Comparison of ENCODE assay signal across 8 cellular contexts in the genomic region with DNA sequence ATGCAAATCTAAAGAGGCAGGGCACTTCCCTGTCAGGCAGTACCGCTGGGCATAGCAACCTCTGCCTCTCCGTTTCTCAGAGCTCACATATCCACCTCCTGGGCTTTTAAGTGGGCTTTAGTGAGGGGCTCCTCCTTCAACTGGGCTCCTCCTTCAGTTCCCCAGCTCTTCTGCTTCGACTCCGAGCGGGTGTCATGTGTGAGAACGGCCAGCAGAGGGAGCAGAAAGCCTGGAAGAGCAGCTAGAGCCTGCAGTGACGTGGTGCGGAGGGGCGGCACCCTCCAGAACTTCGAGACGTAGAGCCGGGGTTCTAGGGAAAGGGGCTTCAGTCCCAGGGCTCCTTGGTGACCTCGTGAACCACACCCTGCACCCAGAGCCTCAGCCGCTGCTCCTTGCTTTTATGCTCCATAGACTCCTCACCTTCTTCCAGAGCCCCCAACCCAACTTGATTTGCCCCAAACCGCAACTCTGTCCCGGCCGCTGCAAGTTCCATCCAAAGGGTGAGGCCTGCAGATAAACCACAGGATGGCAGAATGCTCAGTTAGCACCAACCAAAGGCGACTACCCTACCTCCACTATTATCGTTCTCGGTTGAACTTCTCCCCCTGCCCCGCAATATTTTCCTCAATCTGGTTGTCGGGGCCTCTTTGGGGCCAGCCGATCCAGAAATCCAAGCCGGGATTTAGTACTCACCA. TPM values are rescaled to one million over a fixed set of nuclear protein-coding genes. Genes with fewer than 3 reads are reported as not detected.
DNase-seq lines count a peak whose midpoint lies in the region; FAIRE-seq and TF ChIP-seq lines count a peak whose summit lies in the region.

No MANE protein-coding gene starts in this region.

- H3T11ph ChIP-seq in H9 (ENCODE audit: low read length): no peak overlapping the region

- DNase-seq in G401 (ENCODE audit: low spot score): peak; percentile 94
- peak; percentile 99 for DNase-seq in H9
- peak; percentile 91 for DNase-seq in MG63
- peak; percentile 90 to 91 for DNase-seq in SHP77 (lab: John Stamatoyannopoulos, UW)
- peak; percentile 92 for DNase-seq in activated gamma-delta T cell treated with Interleukin-2 at 50 U/mL for 16 hours
- peak; percentile 82 to 83 for DNase-seq in frontal cortex (ENCODE audit: low spot score in 2 of 2)
- DNase-seq in stromal cell of bone marrow (ENCODE audit: low read depth): peak; percentile 89

- peaks cover 34% of the 10 kb centered on the region for H3K23me2 ChIP-seq in H9 (ENCODE audit: insufficient read length, low read depth, low read length, poor library complexity, severe bottlenecking)

- no peaks in the 10 kb centered on the region for H3K9me3 Mint-ChIP-seq in H9

- no peak overlapping the region for H3K56ac ChIP-seq in H9 (ENCODE audit: insufficient read length, low read depth, low read length)

- in situ Hi-C loops in G401 (cut with HindIII; ENCODE audit: low sequenced_read_pairs): no loop called here

- H3K4ac ChIP-seq in H9 (ENCODE audit: low read depth, low read length): no peak overlapping the region

- H2BK15ac ChIP-seq in H9 (ENCODE audit: low read depth, low read length): no peak overlapping the region

- H2AK5ac ChIP-seq in H9 (ENCODE audit: insufficient read length, low read length): no peak overlapping the region

- H2AFZ ChIP-seq in H9 (ENCODE audit: low read length): no peak overlapping the region
- H2AFZ ChIP-seq in neuron (ENCODE audit: low read depth, low read length): peak overlapping the region; percentile 66

- no peak overlapping the region for H4K5ac ChIP-seq in H9 (ENCODE audit: insufficient read length, low read depth, low read length)

- H3K4me1 Mint-ChIP-seq in H9: peaks cover 47 to 53% of the 10 kb centered on the region in 2 experiments

- peak overlapping the region; percentile 90 for H3K4me2 ChIP-seq in H9 (ENCODE audit: insufficient read depth, insufficient read length, low read length)

- H3K79me2 ChIP-seq in H9 (ENCODE audit: insufficient read depth, low read length): no peaks in the 10 kb centered on the region

- peaks cover 0 to 6% (median 0%) of the 10 kb centered on the region in 3 experiments; a peak in 3 of 7 replicates for H3K36me3 Mint-ChIP-seq in H9 (ENCODE audit: insufficient read depth in 1 of 3, low read depth in 3 of 3)

- H3K9me3 ChIP-seq in H9 (ENCODE audit: control insufficient read depth, low read depth, low read length): no peaks in the 10 kb centered on the region
- H3K9me3 ChIP-seq in MG63: no peaks in the 10 kb centered on the region
- H3K9me3 ChIP-seq in neuron (ENCODE audit: low read length): no peaks in the 10 kb centered on the region

- H3K4me3 Mint-ChIP-seq in H9: peak overlapping the region; percentile 91 to 99

- H3K14ac ChIP-seq in H9 (ENCODE audit: insufficient read depth, low read length): no peak overlapping the region; the same call in 1 of the 2 replicates

- no peak overlapping the region for H2BK5ac ChIP-seq in H9 (ENCODE audit: insufficient read length, low read length)

- no peak overlapping the region for H4K8ac ChIP-seq in H9 (replicated peaks; ENCODE audit: insufficient read length, low read depth, low read length)

- FAIRE-seq in frontal cortex (lab: Jason Lieb, UNC): no peak

- no peak overlapping the region for H3K9ac ChIP-seq in H9 (ENCODE audit: extremely low read depth, insufficient read length, low read length)

- H3K4me3 ChIP-seq in MG63: peak overlapping the region; percentile 51
- peak overlapping the region; percentile 52 for H3K4me3 ChIP-seq in neuron (ENCODE audit: low read length)

- no peak overlapping the region for H4K91ac ChIP-seq in H9 (ENCODE audit: insufficient read length, low read depth, low read length)

- no peaks in the 10 kb centered on the region for H3K27me3 ChIP-seq in H9 (ENCODE audit: insufficient read depth, low read length)
- peaks cover 10% of the 10 kb centered on the region for H3K27me3 ChIP-seq in MG63
- no peaks in the 10 kb centered on the region for H3K27me3 ChIP-seq in neuron (ENCODE audit: insufficient read depth, low read length)

- H2BK20ac ChIP-seq in H9 (ENCODE audit: low read depth, low read length, poor library complexity, severe bottlenecking): no peak overlapping the region

- H3K79me1 ChIP-seq in H9 (ENCODE audit: insufficient read depth, low read depth, low read length, poor library complexity, severe bottlenecking): no peaks in the 10 kb centered on the region

- peaks cover 19% of the 10 kb centered on the region for H3K27me3 Mint-ChIP-seq in H9 (ENCODE audit: low read depth)

- no peak overlapping the region for H2BK12ac ChIP-seq in H9 (ENCODE audit: insufficient read length, low read depth, low read length)

- no peak overlapping the region for H3K18ac ChIP-seq in H9 (ENCODE audit: insufficient read length, low read depth, low read length)

- H3K23ac ChIP-seq in H9 (ENCODE audit: insufficient read length, low read depth, low read length): no peak overlapping the region

- peak overlapping the region; percentile 59 for H3K27ac ChIP-seq in H9 (ENCODE audit: insufficient read length, low read depth, low read length)

- H3K27ac Mint-ChIP-seq in H9: peak overlapping the region; percentile 94 to 97 (median 97)

- H4K20me1 ChIP-seq in H9 (ENCODE audit: control insufficient read depth, insufficient read depth, insufficient read length): no peaks in the 10 kb centered on the region

- no peaks in the 10 kb centered on the region; the same call in 1 of the 2 replicates for H3K4me1 ChIP-seq in H9 (ENCODE audit: insufficient read depth, low read length)
- H3K4me1 ChIP-seq in neuron (ENCODE audit: insufficient read depth, low read length): peaks cover 31% of the 10 kb centered on the region

- TF ChIP-seq CTCF in H9 (conservative IDR thresholded peaks at IDR 0.05): peak; percentile 88

- no CpG with 5 or more reads among the region's 24 CpGs for WGBS in H9 (ENCODE audit: extremely low coverage, insufficient read length, low lambda C conversion rate)

- H2BK120ac ChIP-seq in H9 (ENCODE audit: low read depth, low read length, poor library complexity, severe bottlenecking): no peak overlapping the region

- H3K36me3 ChIP-seq in MG63: no peaks in the 10 kb centered on the region
- H3K36me3 ChIP-seq in neuron (ENCODE audit: insufficient read depth, low read length): no peaks in the 10 kb centered on the region

RNA-seq across cellular contexts. Expression of a gene that starts 0.4 kb away (rescaled TPM):
- 4.7 and 6.4 TPM in 2 replicates for total RNA-seq in G401 (2014; rRNA removed; shearing (Covaris generic))
- total RNA-seq in H9 (2021): 25.8 and 28.4 TPM in 2 replicates
- 0.03 TPM in 1 of 2 replicates, not detected in the other for total RNA-seq in MG63 (2014; rRNA removed; shearing (Covaris generic); ENCODE audit: low replicate concordance)
- under 0.01 TPM for total RNA-seq in frontal cortex

RNA-seq across cellular contexts. Expression of a gene that starts 4.1 kb away (rescaled TPM):
- 0.43 and 0.78 TPM in 2 replicates for total RNA-seq in G401 (2014; rRNA removed; shearing (Covaris generic))
- total RNA-seq in H9 (2021) (9.6 and 10.1 TPM in 2 replicates), frontal cortex (not detected)
- total RNA-seq in MG63 (2014; rRNA removed; shearing (Covaris generic); ENCODE audit: low replicate concordance): 3.5 and 7.4 TPM in 2 replicates

RNA-seq across cellular contexts. Expression of a gene that starts 20.5 kb away (rescaled TPM):
- total RNA-seq in G401 (2014; rRNA removed; shearing (Covaris generic)): 0.18 TPM in 1 of 2 replicates, not detected in the other
- 3.7 and 4.4 TPM in 2 replicates for total RNA-seq in H9 (2021)
- not detected in 2 replicates for total RNA-seq in MG63 (2014; rRNA removed; shearing (Covaris generic); ENCODE audit: low replicate concordance)
- total RNA-seq in frontal cortex: 1.2 TPM

RNA-seq across cellular contexts. Expression of a gene that starts 24.6 kb away (rescaled TPM):
- total RNA-seq in G401 (2014; rRNA removed; shearing (Covaris generic)): not detected in 2 replicates
- total RNA-seq in H9 (2021) (not detected in 2 replicates), frontal cortex (not detected)
- total RNA-seq in MG63 (2014; rRNA removed; shearing (Covaris generic); ENCODE audit: low replicate concordance): not detected in 2 replicates

RNA-seq across cellular contexts. Expression of a gene that starts 28.4 kb away (rescaled TPM):
- 6.3 and 8.9 TPM in 2 replicates for total RNA-seq in G401 (2014; rRNA removed; shearing (Covaris generic))
- total RNA-seq in H9 (2021): 43.9 and 45.4 TPM in 2 replicates
- total RNA-seq in MG63 (2014; rRNA removed; shearing (Covaris generic); ENCODE audit: low replicate concordance): 8.2 and 8.7 TPM in 2 replicates
- total RNA-seq in frontal cortex: 17.1 TPM

Comparison
In these comparisons a context has a peak if more than half of its experiments do, and no peak if none do; other contexts are left out.
1. Peak in every context shown above with its lines: DNase-seq, H3K4me3 ChIP-seq and H3K27ac ChIP-seq.